ENCODE assay signal across 33 cellular contexts in genomic region chr13:33739254-33739653, GRCh38.
"Had no signal": no experiment of that assay in that cellular context is flagged by ENCODE, and none has a peak within 500 bp of the region (broad histone marks: within the 10 kb centered on the region; RNA-seq: fewer than 3 reads in every experiment).

No MANE protein-coding gene starts in this region.

- H3K36me3 ChIP-seq: adrenal gland, ascending aorta, WERI-Rb-1 had no signal

- H3K4me3 Mint-ChIP-seq: activated B cell treated with CpG ODN at 0.5 μM for 24 hours; activated CD8-positive, alpha-beta T cell treated with anti-CD3 and anti-CD28 coated beads for 36 hours; activated naive CD4-positive, alpha-beta T cell treated with anti-CD3 and anti-CD28 coated beads, Interleukin-2, amount 50 U/mL, for 24 hours; activated naive CD8-positive, alpha-beta T cell treated with anti-CD3 and anti-CD28 coated beads for 36 hours; activated naive CD8-positive, alpha-beta T cell treated with anti-CD3 and anti-CD28 coated beads, Interleukin-2, amount 50 U/mL, for 24 hours; activated T-cell treated with anti-CD3 and anti-CD28 coated beads, Interleukin-2, amount 50 U/mL, for 4 hours; activated T-helper 17 cell treated with anti-CD3 and anti-CD28 coated beads, Interleukin-2, amount 50 U/mL, for 72 hours; T-helper 17 cell; T-helper 2 cell treated with Interferon-gamma antibody and Interleukin-4, amounts not matched to agents 5 μg/mL and 100 μg/mL, for 36 hours had no signal

- H3K4me3 ChIP-seq: adrenal gland, ascending aorta had no signal

- FAIRE-seq: bronchial epithelial cell, colon, endometrium, endothelial cell of umbilical vein, frontal cortex had no signal

- H3K27ac ChIP-seq: adrenal gland, ascending aorta, epithelial cell of prostate, WERI-Rb-1 had no signal

- H3K27ac Mint-ChIP-seq: activated B cell treated with CpG ODN at 0.5 μM for 24 hours; activated CD8-positive, alpha-beta T cell treated with anti-CD3 and anti-CD28 coated beads for 36 hours; activated naive CD4-positive, alpha-beta T cell treated with anti-CD3 and anti-CD28 coated beads, Interleukin-2, amount 50 U/mL, for 24 hours; activated naive CD8-positive, alpha-beta T cell treated with anti-CD3 and anti-CD28 coated beads for 36 hours; activated naive CD8-positive, alpha-beta T cell treated with anti-CD3 and anti-CD28 coated beads, Interleukin-2, amount 50 U/mL, for 24 hours; activated T-helper 17 cell treated with anti-CD3 and anti-CD28 coated beads, Interleukin-2, amount 50 U/mL, for 72 hours; T-helper 17 cell; T-helper 2 cell treated with Interferon-gamma antibody and Interleukin-4, amounts not matched to agents 5 μg/mL and 100 μg/mL, for 36 hours had no signal

- H3K27me3 ChIP-seq: adrenal gland, ascending aorta had no signal

- H3K9me3 ChIP-seq: adrenal gland, ascending aorta had no signal

- H3K27me3 Mint-ChIP-seq: activated CD8-positive, alpha-beta T cell treated with anti-CD3 and anti-CD28 coated beads for 36 hours; activated naive CD4-positive, alpha-beta T cell treated with anti-CD3 and anti-CD28 coated beads, Interleukin-2, amount 50 U/mL, for 24 hours had no signal

- H3K9me3 Mint-ChIP-seq: activated CD8-positive, alpha-beta T cell treated with anti-CD3 and anti-CD28 coated beads for 36 hours; activated naive CD4-positive, alpha-beta T cell treated with anti-CD3 and anti-CD28 coated beads, Interleukin-2, amount 50 U/mL, for 24 hours; activated naive CD8-positive, alpha-beta T cell treated with anti-CD3 and anti-CD28 coated beads for 36 hours; activated naive CD8-positive, alpha-beta T cell treated with anti-CD3 and anti-CD28 coated beads, Interleukin-2, amount 50 U/mL, for 24 hours; activated T-cell treated with anti-CD3 and anti-CD28 coated beads, Interleukin-2, amount 50 U/mL, for 4 hours; activated T-helper 17 cell treated with anti-CD3 and anti-CD28 coated beads, Interleukin-2, amount 50 U/mL, for 72 hours; T-helper 2 cell treated with Interferon-gamma antibody and Interleukin-4, amounts not matched to agents 5 μg/mL and 100 μg/mL, for 36 hours had no signal

- H3K36me3 Mint-ChIP-seq: activated naive CD4-positive, alpha-beta T cell treated with anti-CD3 and anti-CD28 coated beads, Interleukin-2, amount 50 U/mL, for 24 hours; activated naive CD8-positive, alpha-beta T cell treated with anti-CD3 and anti-CD28 coated beads for 36 hours; brain had no signal

- ATAC-seq: activated CD4-positive, CD25-positive, alpha-beta regulatory T cell treated with anti-CD3 and anti-CD28 coated beads, Interleukin-2, amount 50 U/mL, for 24 hours; activated CD8-positive, alpha-beta T cell treated with anti-CD3 and anti-CD28 coated beads for 36 hours; activated naive CD8-positive, alpha-beta T cell treated with anti-CD3 and anti-CD28 coated beads, Interleukin-2, amount 50 U/mL, for 24 hours; activated T-cell treated with anti-CD3 and anti-CD28 coated beads, Interleukin-2, amount 50 U/mL, for 4 hours; activated T-helper 17 cell treated with anti-CD3 and anti-CD28 coated beads, Interleukin-2, amount 50 U/mL, for 72 hours; T-helper 17 cell had no signal

- H3K4me1 ChIP-seq: adrenal gland, ascending aorta had no signal

- DNase-seq: activated B cell treated with CpG ODN at 0.5 μM for 24 hours; activated CD4-positive, alpha-beta T cell treated with anti-CD3 and anti-CD28 coated beads for 48 hours; activated CD4-positive, alpha-beta T cell treated with anti-CD3 and anti-CD28 coated beads, Interleukin-2, amount 50 U/mL, for 1 hour; activated CD4-positive, alpha-beta T cell treated with anti-CD3 and anti-CD28 coated beads, Interleukin-2, amount 50 U/mL, for 48 hours; activated CD8-positive, alpha-beta memory T cell treated with anti-CD3 and anti-CD28 coated beads for 24 hours; activated CD8-positive, alpha-beta T cell treated with anti-CD3 and anti-CD28 coated beads for 36 hours; activated effector memory CD4-positive, alpha-beta T cell treated with Interleukin-2 at 50 U/mL for 16 hours; activated gamma-delta T cell treated with Interleukin-2 at 50 U/mL for 16 hours; activated naive CD4-positive, alpha-beta T cell treated with Interleukin-2 at 50 U/mL for 16 hours; activated naive CD8-positive, alpha-beta T cell treated with anti-CD3 and anti-CD28 coated beads for 36 hours; activated naive CD8-positive, alpha-beta T cell treated with anti-CD3 and anti-CD28 coated beads, Interleukin-2, amount 50 U/mL, for 24 hours; activated T-cell treated with anti-CD3 and anti-CD28 coated beads, Interleukin-2, amount 50 U/mL, for 4 hours; adrenal gland; amygdala; cortex of kidney; effector CD8-positive, alpha-beta T cell; head of caudate nucleus; T-helper 1 cell; T-helper 17 cell; T1000; WERI-Rb-1 had no signal
